Comparison of ENCODE assay signal across 1 cellular context in the genomic region with DNA sequence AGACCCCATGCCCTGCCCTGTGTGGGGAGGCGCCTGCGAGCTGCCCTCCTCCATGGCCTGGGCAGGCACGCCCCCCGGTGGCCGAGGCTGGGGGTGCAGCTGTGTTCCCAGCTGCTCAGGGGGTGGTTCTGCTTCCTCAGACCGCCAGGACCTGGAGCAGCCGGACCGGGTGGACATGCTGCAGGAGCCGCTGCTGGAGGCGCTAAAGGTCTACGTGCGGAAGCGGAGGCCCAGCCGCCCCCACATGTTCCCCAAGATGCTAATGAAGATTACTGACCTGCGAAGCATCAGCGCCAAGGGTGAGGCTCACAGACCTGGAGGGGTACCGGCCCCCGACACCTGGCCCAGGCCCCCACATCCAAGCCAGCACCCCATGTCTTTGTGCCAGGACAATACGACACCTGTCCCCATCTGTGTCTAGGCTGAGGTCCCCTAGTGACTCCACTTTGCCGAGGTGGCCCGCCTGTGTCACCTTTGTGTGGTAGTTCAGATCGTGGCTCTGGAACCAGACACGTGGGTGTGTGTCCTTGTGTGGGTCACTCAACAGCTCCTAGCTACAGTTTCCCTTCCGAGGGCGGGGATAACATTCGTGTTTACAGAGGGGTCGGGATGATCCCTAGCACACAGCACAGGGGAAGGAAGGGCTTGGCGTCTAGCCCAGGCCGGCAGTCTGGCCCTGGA.
A peak's percentile ranks its signal among the peaks of the same experiment; 100 is the strongest.
TF ChIP-seq lines count a peak whose summit lies in the region.

No MANE protein-coding gene starts in this region.

TF ChIP-seq in HepG2, 621 proteins besides CTCF, POLR2A, EP300 and RAD21 (continued from another document and continues in another):
- TF ChIP-seq PRDM10 (CRISPR knock-in tag; IDR thresholded peaks at IDR 0.05; ENCODE audit: low read depth) (no peak), SAFB2 (CRISPR knock-in tag; IDR thresholded peaks at IDR 0.05; ENCODE audit: borderline replicate concordance, low read depth) (no peak), ZXDC (CRISPR knock-in tag; IDR thresholded peaks at IDR 0.05) (no peak), GATAD1 (CRISPR knock-in tag; IDR thresholded peaks at IDR 0.05) (0 out of 2 replicates have a peak, but pooled peaks have one; percentile 49), ZBTB38 (CRISPR knock-in tag; IDR thresholded peaks at IDR 0.05) (peak; percentile 71), ZSCAN30 (CRISPR knock-in tag; IDR thresholded peaks at IDR 0.05) (no peak), ZNF75D (CRISPR knock-in tag; IDR thresholded peaks at IDR 0.05; ENCODE audit: borderline replicate concordance) (no peak), CHD4 (IDR thresholded peaks at IDR 0.05; ENCODE audit: borderline replicate concordance, low read length) (no peak), BRCA1 (CRISPR knock-in tag; IDR thresholded peaks at IDR 0.05) (no peak), KLF15 (CRISPR knock-in tag; IDR thresholded peaks at IDR 0.05; ENCODE audit: borderline replicate concordance) (no peak), FOXK1 (CRISPR knock-in tag; IDR thresholded peaks at IDR 0.05; ENCODE audit: borderline replicate concordance, low read depth) (peak; percentile 40; the same call in 1 of the 2 replicates), CERS6 (CRISPR knock-in tag; IDR thresholded peaks at IDR 0.05) (no peak), ATAD3A (CRISPR knock-in tag; IDR thresholded peaks at IDR 0.05) (no peak), DMTF1 (CRISPR knock-in tag; IDR thresholded peaks at IDR 0.05) (no peak), RFXAP (CRISPR knock-in tag; IDR thresholded peaks at IDR 0.05; ENCODE audit: borderline replicate concordance) (no peak; the same call in 1 of the 2 replicates), ZNF605 (CRISPR knock-in tag; IDR thresholded peaks at IDR 0.05) (no peak), ZBTB20 (CRISPR knock-in tag; IDR thresholded peaks at IDR 0.05; ENCODE audit: borderline replicate concordance, low read depth) (no peak), FOXM1 (CRISPR knock-in tag; IDR thresholded peaks at IDR 0.05) (no peak), HINFP (CRISPR knock-in tag; IDR thresholded peaks at IDR 0.05; ENCODE audit: low read depth) (peak; percentile 46; the same call in 1 of the 2 replicates), ZBTB10 (CRISPR knock-in tag; IDR thresholded peaks at IDR 0.05; ENCODE audit: borderline replicate concordance) (no peak), MYC (CRISPR knock-in tag; IDR thresholded peaks at IDR 0.05; ENCODE audit: borderline replicate concordance) (peak; percentile 45; the same call in 1 of the 2 replicates), SOX6 (IDR thresholded peaks at IDR 0.05) (no peak), SOX6 (CRISPR knock-in tag; IDR thresholded peaks at IDR 0.05) (peak; percentile 48), HIC2 (CRISPR knock-in tag; IDR thresholded peaks at IDR 0.05; ENCODE audit: low read depth) (peak; percentile 65; the same call in 1 of the 2 replicates), GTF2F1 (IDR thresholded peaks at IDR 0.05; ENCODE audit: low read length) (no peak), ZFP82 (CRISPR knock-in tag; IDR thresholded peaks at IDR 0.05; ENCODE audit: borderline replicate concordance) (peak; percentile 75; the same call in 1 of the 2 replicates), GPN1 (CRISPR knock-in tag; IDR thresholded peaks at IDR 0.05; ENCODE audit: borderline replicate concordance) (no peak)
- TF ChIP-seq, protein P1, sequence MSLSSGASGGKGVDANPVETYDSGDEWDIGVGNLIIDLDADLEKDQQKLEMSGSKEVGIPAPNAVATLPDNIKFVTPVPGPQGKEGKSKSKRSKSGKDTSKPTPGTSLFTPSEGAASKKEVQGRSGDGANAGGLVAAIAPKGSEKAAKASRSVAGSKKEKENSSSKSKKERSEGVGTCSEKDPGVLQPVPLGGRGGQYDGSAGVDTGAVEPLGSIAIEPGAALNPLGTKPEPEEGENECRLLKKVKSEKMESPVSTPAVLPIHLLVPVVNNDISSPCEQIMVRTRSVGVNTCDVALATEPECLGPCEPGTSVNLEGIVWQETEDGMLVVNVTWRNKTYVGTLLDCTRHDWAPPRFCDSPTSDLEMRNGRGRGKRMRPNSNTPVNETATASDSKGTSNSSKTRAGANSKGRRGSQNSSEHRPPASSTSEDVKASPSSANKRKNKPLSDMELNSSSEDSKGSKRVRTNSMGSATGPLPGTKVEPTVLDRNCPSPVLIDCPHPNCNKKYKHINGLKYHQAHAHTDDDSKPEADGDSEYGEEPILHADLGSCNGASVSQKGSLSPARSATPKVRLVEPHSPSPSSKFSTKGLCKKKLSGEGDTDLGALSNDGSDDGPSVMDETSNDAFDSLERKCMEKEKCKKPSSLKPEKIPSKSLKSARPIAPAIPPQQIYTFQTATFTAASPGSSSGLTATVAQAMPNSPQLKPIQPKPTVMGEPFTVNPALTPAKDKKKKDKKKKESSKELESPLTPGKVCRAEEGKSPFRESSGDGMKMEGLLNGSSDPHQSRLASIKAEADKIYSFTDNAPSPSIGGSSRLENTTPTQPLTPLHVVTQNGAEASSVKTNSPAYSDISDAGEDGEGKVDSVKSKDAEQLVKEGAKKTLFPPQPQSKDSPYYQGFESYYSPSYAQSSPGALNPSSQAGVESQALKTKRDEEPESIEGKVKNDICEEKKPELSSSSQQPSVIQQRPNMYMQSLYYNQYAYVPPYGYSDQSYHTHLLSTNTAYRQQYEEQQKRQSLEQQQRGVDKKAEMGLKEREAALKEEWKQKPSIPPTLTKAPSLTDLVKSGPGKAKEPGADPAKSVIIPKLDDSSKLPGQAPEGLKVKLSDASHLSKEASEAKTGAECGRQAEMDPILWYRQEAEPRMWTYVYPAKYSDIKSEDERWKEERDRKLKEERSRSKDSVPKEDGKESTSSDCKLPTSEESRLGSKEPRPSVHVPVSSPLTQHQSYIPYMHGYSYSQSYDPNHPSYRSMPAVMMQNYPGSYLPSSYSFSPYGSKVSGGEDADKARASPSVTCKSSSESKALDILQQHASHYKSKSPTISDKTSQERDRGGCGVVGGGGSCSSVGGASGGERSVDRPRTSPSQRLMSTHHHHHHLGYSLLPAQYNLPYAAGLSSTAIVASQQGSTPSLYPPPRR (CRISPR knock-in tag; IDR thresholded peaks at IDR 0.05; ENCODE audit: borderline replicate concordance) = peak; percentile 32; the same call in 1 of the 2 replicates
- TF ChIP-seq, protein P2, sequence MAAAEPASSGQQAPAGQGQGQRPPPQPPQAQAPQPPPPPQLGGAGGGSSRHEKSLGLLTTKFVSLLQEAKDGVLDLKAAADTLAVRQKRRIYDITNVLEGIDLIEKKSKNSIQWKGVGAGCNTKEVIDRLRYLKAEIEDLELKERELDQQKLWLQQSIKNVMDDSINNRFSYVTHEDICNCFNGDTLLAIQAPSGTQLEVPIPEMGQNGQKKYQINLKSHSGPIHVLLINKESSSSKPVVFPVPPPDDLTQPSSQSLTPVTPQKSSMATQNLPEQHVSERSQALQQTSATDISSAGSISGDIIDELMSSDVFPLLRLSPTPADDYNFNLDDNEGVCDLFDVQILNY (CRISPR knock-in tag; conservative IDR thresholded peaks at IDR 0.05) = no peak
